9 cellular contexts compared by ENCODE assay signal in genomic region chr6:37059344-37060194, GRCh38. TPM values are rescaled to one million over a fixed set of nuclear protein-coding genes. Genes with fewer than 3 reads are reported as not detected.
DNase-seq lines count a peak whose midpoint lies in the region; ATAC-seq and TF ChIP-seq lines count a peak whose summit lies in the region.
"Had no signal": no experiment of that assay in that cellular context is flagged by ENCODE, and none has a peak within 500 bp of the region (broad histone marks: within the 10 kb centered on the region; RNA-seq: fewer than 3 reads in every experiment).

No MANE protein-coding gene starts in this region.

- H3K27ac Mint-ChIP-seq in activated T-cell treated with anti-CD3 and anti-CD28 coated beads, Interleukin-2, amount 50 U/mL, for 72 hours = no peak overlapping the region
- no peak overlapping the region for H3K27ac Mint-ChIP-seq in activated T-cell treated with anti-CD3 and anti-CD28 coated beads, Interleukin-2, amount 50 U/mL, for 24 hours

- peak overlapping the region; percentile 50 to 87 (median 66) for H3K27ac ChIP-seq in Peyer's patch

- H3K27me3 ChIP-seq in Peyer's patch = no peaks in the 10 kb centered on the region

- TF ChIP-seq CTCF in Peyer's patch (IDR thresholded peaks at IDR 0.05) (peak in 5 of 6 experiments; percentile 7 to 88 (median 78)), epithelial cell of proximal tubule (conservative IDR thresholded peaks at IDR 0.05; ENCODE audit: low read depth, low read length) (peak; percentile 88), mucosa of descending colon (IDR thresholded peaks at IDR 0.05) (no peak)

- H3K4me3 Mint-ChIP-seq in activated T-cell treated with anti-CD3 and anti-CD28 coated beads, Interleukin-2, amount 50 U/mL, for 72 hours = no peak overlapping the region
- no peak overlapping the region for H3K4me3 Mint-ChIP-seq in activated T-cell treated with anti-CD3 and anti-CD28 coated beads, Interleukin-2, amount 50 U/mL, for 24 hours
- H3K4me3 Mint-ChIP-seq: central memory CD8-positive, alpha-beta T cell had no signal

- H3K36me3 Mint-ChIP-seq in activated T-cell treated with anti-CD3 and anti-CD28 coated beads, Interleukin-2, amount 50 U/mL, for 72 hours (ENCODE audit: insufficient read depth in 2 of 2) = no peaks in the 10 kb centered on the region
- H3K36me3 Mint-ChIP-seq in activated T-cell treated with anti-CD3 and anti-CD28 coated beads, Interleukin-2, amount 50 U/mL, for 24 hours (ENCODE audit: low read depth) = no peaks in the 10 kb centered on the region

- peaks cover 38% of the 10 kb centered on the region for H3K4me1 Mint-ChIP-seq in activated T-cell treated with anti-CD3 and anti-CD28 coated beads, Interleukin-2, amount 50 U/mL, for 72 hours (ENCODE audit: low read depth)
- H3K4me1 Mint-ChIP-seq in activated T-cell treated with anti-CD3 and anti-CD28 coated beads, Interleukin-2, amount 50 U/mL, for 24 hours (ENCODE audit: low read depth) = peaks cover 4% of the 10 kb centered on the region

- intact Hi-C loops in mucosa of descending colon (cut with DNase I, micrococcal nuclease) = loop anchor here in 1 of 2 donors (5.0 kb wide), 1 partner anchor 113 kb away; the partner anchor contains the start of gene PIM1

- ATAC-seq in activated T-cell treated with anti-CD3 and anti-CD28 coated beads, Interleukin-2, amount 50 U/mL, for 72 hours (replicated peaks in 1 of 2) = peak; percentile 40 to 74
- ATAC-seq in mucosa of descending colon = peak; percentile 90
- no peak for ATAC-seq in HG03108 (IDR thresholded peaks at IDR 0.05; ENCODE audit: unreplicated experiment)
- ATAC-seq in HG03175 (IDR thresholded peaks at IDR 0.05; ENCODE audit: unreplicated experiment) = no peak

- no peak for DNase-seq in activated T-cell treated with anti-CD3 and anti-CD28 coated beads, Interleukin-2, amount 50 U/mL, for 72 hours
- no peak for DNase-seq in activated T-cell treated with anti-CD3 and anti-CD28 coated beads, Interleukin-2, amount 50 U/mL, for 24 hours
- DNase-seq in Peyer's patch (peak in 2 of 3 donors; percentile 83 to 89), epithelial cell of proximal tubule (ENCODE audit: low read depth) (peak; percentile 92), mucosa of descending colon (peak; percentile 64 to 71 (median 68))
- no peak for DNase-seq in stimulated activated naive CD4-positive, alpha-beta T cell treated with Interleukin-2 at 50 U/mL for 16 hours (lab: John Stamatoyannopoulos, UW)

- peak; percentile 10 to 36 for TF ChIP-seq POLR2A in Peyer's patch (IDR thresholded peaks at IDR 0.05)

- H3K4me1 ChIP-seq in Peyer's patch (peaks cover 0 to 20% (median 3%) of the 10 kb centered on the region in 4 donors), mucosa of descending colon (ENCODE audit: low read depth) (peaks cover 4% of the 10 kb centered on the region)

- H3K36me3 ChIP-seq in Peyer's patch (no peaks in the 10 kb centered on the region), mucosa of descending colon (ENCODE audit: low read depth) (no peaks in the 10 kb centered on the region)

- no peaks in the 10 kb centered on the region for H3K27me3 Mint-ChIP-seq in activated T-cell treated with anti-CD3 and anti-CD28 coated beads, Interleukin-2, amount 50 U/mL, for 72 hours (ENCODE audit: low read depth)
- no peaks in the 10 kb centered on the region for H3K27me3 Mint-ChIP-seq in activated T-cell treated with anti-CD3 and anti-CD28 coated beads, Interleukin-2, amount 50 U/mL, for 24 hours
- H3K27me3 Mint-ChIP-seq: central memory CD8-positive, alpha-beta T cell had no signal

- H3K9me3 ChIP-seq in Peyer's patch = no peaks in the 10 kb centered on the region
- no peaks in the 10 kb centered on the region for H3K9me3 ChIP-seq in mucosa of descending colon

- H3K4me3 ChIP-seq in Peyer's patch (peak overlapping the region in 2 of 4 donors; percentile 12 to 18), epithelial cell of proximal tubule (ENCODE audit: low read depth, low read length) (peak overlapping the region; percentile 24), mucosa of descending colon (no peak overlapping the region)

- H3K9me3 Mint-ChIP-seq in activated T-cell treated with anti-CD3 and anti-CD28 coated beads, Interleukin-2, amount 50 U/mL, for 72 hours = no peaks in the 10 kb centered on the region
- no peaks in the 10 kb centered on the region for H3K9me3 Mint-ChIP-seq in activated T-cell treated with anti-CD3 and anti-CD28 coated beads, Interleukin-2, amount 50 U/mL, for 24 hours
- H3K9me3 Mint-ChIP-seq: central memory CD8-positive, alpha-beta T cell had no signal

RNA-seq across cellular contexts. Expression of gene FGD2, which starts 54.1 kb away (rescaled TPM):
- 1 to 10 TPM; 1.4 to 3.2 TPM for total RNA-seq in activated T-cell treated with anti-CD3 and anti-CD28 coated beads, Interleukin-2, amount 50 U/mL, for 72 hours
- total RNA-seq in Peyer's patch (100 to 1,000 TPM in 1 of 4 donors, 10 to 100 TPM in 2, 1 to 10 TPM in 1; 2.5 to 292 (median 34.9) TPM), epithelial cell of proximal tubule (not detected in 2 replicates), mucosa of descending colon (10 to 100 TPM in 2 of 3 donors, 1 to 10 TPM in 1; 6.9 to 18.3 (median 14.1) TPM)

Comparison
In these comparisons a context has a peak if more than half of its experiments do, and no peak if none do; other contexts are left out.
1. ATAC-seq: peak in activated T-cell treated with anti-CD3 and anti-CD28 coated beads, Interleukin-2, amount 50 U/mL, for 72 hours (2 of 2) and mucosa of descending colon (single experiment); none in HG03108 (single experiment) and HG03175 (single experiment).
2. DNase-seq: peak in Peyer's patch (2 of 3), epithelial cell of proximal tubule (single experiment) and mucosa of descending colon (3 of 3); none in activated T-cell treated with anti-CD3 and anti-CD28 coated beads, Interleukin-2, amount 50 U/mL, for 72 hours (0 of 2), activated T-cell treated with anti-CD3 and anti-CD28 coated beads, Interleukin-2, amount 50 U/mL, for 24 hours (single experiment) and stimulated activated naive CD4-positive, alpha-beta T cell treated with Interleukin-2 at 50 U/mL for 16 hours (single experiment).